Comparison of ENCODE assay signal across 8 cellular contexts in genomic region chr16:58684001-58684353, GRCh38. TPM values are rescaled to one million over a fixed set of nuclear protein-coding genes. Genes with fewer than 3 reads are reported as not detected.
DNase-seq lines count a peak whose midpoint lies in the region; ATAC-seq lines count a peak whose summit lies in the region.

No MANE protein-coding gene starts in this region.

- no peaks in the 10 kb centered on the region for H3K9me3 ChIP-seq in stomach smooth muscle (ENCODE audit: control insufficient read depth in 2 of 2, low read length in 2 of 2)

- peak overlapping the region; percentile 75 to 97 for H3K4me3 ChIP-seq in stomach smooth muscle (ENCODE audit: low read length in 2 of 2)

- peak overlapping the region; percentile 77 to 94 for H3K9ac ChIP-seq in stomach smooth muscle (ENCODE audit: low read length in 2 of 2)

- ATAC-seq in HG03571 (IDR thresholded peaks at IDR 0.05; ENCODE audit: unreplicated experiment): peak; percentile 7
- no peak for ATAC-seq in activated CD4-positive, CD25-positive, alpha-beta regulatory T cell treated with anti-CD3 and anti-CD28 coated beads, Interleukin-2, amount 50 U/mL, for 24 hours
- ATAC-seq in HG03521 (IDR thresholded peaks at IDR 0.05; ENCODE audit: unreplicated experiment): no peak

- H3K36me3 ChIP-seq in stomach smooth muscle (ENCODE audit: control insufficient read depth in 2 of 2, insufficient read depth in 2 of 2, low read length in 2 of 2): peaks cover 5% of the 10 kb centered on the region in 2 donors

- H3K4me1 ChIP-seq in stomach smooth muscle (ENCODE audit: control insufficient read depth, insufficient read depth, low read length): peaks cover 19% of the 10 kb centered on the region

- H3K27me3 ChIP-seq in stomach smooth muscle (ENCODE audit: control insufficient read depth in 1 of 2, insufficient read depth in 2 of 2, low read length in 2 of 2): no peaks in the 10 kb centered on the region

- peak; percentile 14 for DNase-seq in Caki2 (ENCODE audit: low read depth)
- peak; percentile 35 for DNase-seq in astrocyte of the hippocampus (ENCODE audit: low read depth, low spot score)
- peak; percentile 51 for DNase-seq in iris pigment epithelial cell (ENCODE audit: low read depth)
- no peak for DNase-seq in NCI-H1436 treated with DMSO at 0.1 percent for 48 hours (lab: John Stamatoyannopoulos, UW)

- peak overlapping the region; percentile 67 for H3K27ac ChIP-seq in stomach smooth muscle (ENCODE audit: low read length)

- in situ Hi-C loops in Caki2 (cut with HindIII; ENCODE audit: low pct_unique_long_range_greater_than_20kb, low sequenced_read_pairs): no loop called here

RNA-seq across cellular contexts. Expression of gene SLC38A7, which starts 0.6 kb away (rescaled TPM):
- total RNA-seq in Caki2 (2014; rRNA removed; shearing (Covaris generic); ENCODE audit: low replicate concordance): 7.7 and 24.3 TPM in 2 replicates

RNA-seq across cellular contexts. Expression of gene GOT2, which starts 50.1 kb away (rescaled TPM):
- total RNA-seq in Caki2 (2014; rRNA removed; shearing (Covaris generic); ENCODE audit: low replicate concordance): 58.3 and 63.1 TPM in 2 replicates

RNA-seq across cellular contexts. Expression of gene CNOT1, which starts 54.4 kb away (rescaled TPM):
- total RNA-seq in Caki2 (2014; rRNA removed; shearing (Covaris generic); ENCODE audit: low replicate concordance): 60.7 and 114 TPM in 2 replicates
